ENCODE assay signal across 15 cellular contexts in genomic region chr7:87480386-87480785, GRCh38. TPM values are rescaled to one million over a fixed set of nuclear protein-coding genes. Genes with fewer than 3 reads are reported as not detected.
"Had no signal": no experiment of that assay in that cellular context is flagged by ENCODE, and none has a peak within 500 bp of the region (broad histone marks: within the 10 kb centered on the region; RNA-seq: fewer than 3 reads in every experiment).

No MANE protein-coding gene starts in this region.

- H3K36me3 ChIP-seq: transverse colon had no signal

- H3K27ac ChIP-seq: dorsolateral prefrontal cortex, transverse colon had no signal

- DNase-seq: activated effector memory CD4-positive, alpha-beta T cell treated with Interleukin-2 at 50 U/mL for 16 hours; amniotic stem cell; dorsolateral prefrontal cortex; kidney; mucosa of descending colon; natural killer cell; nucleus accumbens; right cardiac atrium; stimulated activated CD4-positive, alpha-beta T cell treated with anti-CD3 and anti-CD28 coated beads, Interleukin-1b, Interleukin-23, amount 100 ng/mL, for 48 hours; stimulated activated naive CD4-positive, alpha-beta T cell; substantia nigra; T-helper 2 cell; transverse colon had no signal

- H3K9me3 ChIP-seq: mucosa of descending colon, transverse colon had no signal

- H3K4me3 ChIP-seq: dorsolateral prefrontal cortex, mucosa of descending colon, transverse colon had no signal

RNA-seq across cellular contexts. Expression of gene ABCB4, which starts 4.9 kb away (rescaled TPM):
- total RNA-seq: bronchial epithelial cell, lung microvascular endothelial cell had no signal
